Comparison of ENCODE assay signal across 23 cellular contexts in the genomic region with DNA sequence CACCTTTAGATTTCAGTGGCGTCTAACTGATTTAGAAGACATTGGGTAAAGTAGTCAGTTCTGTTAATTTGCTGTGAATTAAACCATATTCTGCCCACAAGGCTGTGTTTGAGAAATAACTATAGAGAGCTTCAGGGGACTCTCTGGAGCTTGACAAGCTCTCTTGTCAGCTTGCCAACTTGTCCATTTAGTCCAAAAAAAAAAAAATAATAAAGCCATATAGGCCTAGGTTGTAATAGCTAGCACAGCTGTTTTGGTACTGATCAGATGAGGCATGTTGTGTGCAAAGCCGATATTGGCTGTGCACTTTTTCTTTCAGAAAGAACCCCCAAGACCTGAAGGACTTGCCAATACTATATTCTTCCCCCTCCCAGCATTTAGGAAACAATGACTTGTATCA. TPM values are rescaled to one million over a fixed set of nuclear protein-coding genes. Genes with fewer than 3 reads are reported as not detected.
DNase-seq lines count a peak whose midpoint lies in the region; ATAC-seq and TF ChIP-seq lines count a peak whose summit lies in the region.
"Had no signal": no experiment of that assay in that cellular context is flagged by ENCODE, and none has a peak within 500 bp of the region (broad histone marks: within the 10 kb centered on the region; RNA-seq: fewer than 3 reads in every experiment).

No MANE protein-coding gene starts in this region.

- H3K4me1 ChIP-seq in sigmoid colon: peaks cover 0 to 10% (median 0%) of the 10 kb centered on the region in 4 donors

- H3K9me3 ChIP-seq in sigmoid colon: no peaks in the 10 kb centered on the region
- H3K9me3 ChIP-seq: MG63 had no signal

- no peak for ATAC-seq in GM19395 (IDR thresholded peaks at IDR 0.05; ENCODE audit: unreplicated experiment)
- ATAC-seq: T-helper 17 cell had no signal

- TF ChIP-seq CTCF in nephron progenitor cell (IDR thresholded peaks at IDR 0.05) (no peak), sigmoid colon (IDR thresholded peaks at IDR 0.05) (no peak)

- no peaks in the 10 kb centered on the region for H3K4me1 Mint-ChIP-seq in nephron progenitor cell
- H3K4me1 Mint-ChIP-seq: B cell; CD8-positive, alpha-beta memory T cell; H9 had no signal

- no peak for TF ChIP-seq EP300 in sigmoid colon (IDR thresholded peaks at IDR 0.05)

- no peak overlapping the region for H3K27ac ChIP-seq in sigmoid colon
- H3K27ac ChIP-seq: C4-2B, SK-N-MC had no signal

- H3K27me3 Mint-ChIP-seq in nephron progenitor cell (ENCODE audit: low read depth, poor library complexity): no peaks in the 10 kb centered on the region
- H3K27me3 Mint-ChIP-seq: B cell; CD8-positive, alpha-beta memory T cell; T-helper 17 cell had no signal

- no peak for TF ChIP-seq POLR2A in sigmoid colon (IDR thresholded peaks at IDR 0.05)

- H3K27ac Mint-ChIP-seq in nephron progenitor cell: peak overlapping the region; percentile 54
- H3K27ac Mint-ChIP-seq: B cell, T-helper 17 cell had no signal

- peaks cover 21 to 84% (median 36%) of the 10 kb centered on the region in 4 donors for H3K36me3 ChIP-seq in sigmoid colon

- H3K9me3 Mint-ChIP-seq in nephron progenitor cell: no peaks in the 10 kb centered on the region
- H3K9me3 Mint-ChIP-seq: CD8-positive, alpha-beta memory T cell; H9 had no signal

- intact Hi-C loops in sigmoid colon (cut with DNase I): no loop called here

- H3K27me3 ChIP-seq in sigmoid colon: no peaks in the 10 kb centered on the region
- H3K27me3 ChIP-seq: MG63 had no signal

- no peak overlapping the region for H3K4me3 ChIP-seq in sigmoid colon
- H3K4me3 ChIP-seq: MG63, SK-N-MC had no signal

- peaks cover 41% of the 10 kb centered on the region for H3K36me3 Mint-ChIP-seq in nephron progenitor cell (ENCODE audit: low read depth)

- no peak overlapping the region for H3K4me3 Mint-ChIP-seq in nephron progenitor cell
- H3K4me3 Mint-ChIP-seq: B cell; CD8-positive, alpha-beta memory T cell; H9; T-helper 17 cell had no signal

- WGBS in sigmoid colon, 2 donors: 96% methylated on average over 2 of the region's 2 CpGs

- DNase-seq in DMS79 treated with DMSO at 0.1 percent for 48 hours (lab: John Stamatoyannopoulos, UW): peak; percentile 27
- peak; percentile 51 for DNase-seq in NCI-H1105 (lab: John Stamatoyannopoulos, UW)
- DNase-seq in NCI-H2171 (lab: John Stamatoyannopoulos, UW): peak; percentile 71
- no peak for DNase-seq in nephron progenitor cell
- no peak for DNase-seq in sigmoid colon
- DNase-seq in NCI-H2227 treated with DMSO at 0.1 percent for 48 hours (lab: John Stamatoyannopoulos, UW): no peak
- DNase-seq: Calu3; CD8-positive, alpha-beta memory T cell; H9; IMR-90; KG1; MG63; NCI-H1436 treated with DMSO at 0.1 percent for 48 hours; NCI-H1930; NCI-H446; NCI-H524 treated with DMSO at 0.1 percent for 48 hours; NCI-H774; SIG-M5; T-helper 17 cell had no signal

RNA-seq across cellular contexts. Expression of gene ZNF282, which starts 20.2 kb away (rescaled TPM):
- 10 to 100 TPM; 11.8 to 24.9 (median 13.9) TPM for total RNA-seq in sigmoid colon
- 10 to 100 TPM in 1 of 3 donors, 1 to 10 TPM in 2; 6.9 to 17.6 (median 7.2) TPM for polyA plus RNA-seq in sigmoid colon

RNA-seq across cellular contexts. Expression of gene ZNF398, which starts 27.9 kb away (rescaled TPM):
- total RNA-seq in sigmoid colon: 10 to 100 TPM; 13.0 to 19.7 (median 18.4) TPM
- polyA plus RNA-seq in sigmoid colon: 1 to 10 TPM; 2.4 to 5.3 (median 2.5) TPM

RNA-seq across cellular contexts. Expression of gene ZNF425, which starts 49.0 kb away (rescaled TPM):
- total RNA-seq in sigmoid colon: 1 to 10 TPM; 2.9 to 4.9 (median 3.6) TPM
- under 1 TPM; 0.60 to 0.85 (median 0.69) TPM for polyA plus RNA-seq in sigmoid colon

Comparison
In these comparisons a context has a peak if more than half of its experiments do, and no peak if none do; other contexts are left out.
1. DNase-seq: peak in DMS79 treated with DMSO at 0.1 percent for 48 hours (single experiment), NCI-H1105 (single experiment) and NCI-H2171 (single experiment); none in nephron progenitor cell (single experiment), sigmoid colon (single experiment) and NCI-H2227 treated with DMSO at 0.1 percent for 48 hours (single experiment).